9 cellular contexts compared by ENCODE assay signal in the genomic region with DNA sequence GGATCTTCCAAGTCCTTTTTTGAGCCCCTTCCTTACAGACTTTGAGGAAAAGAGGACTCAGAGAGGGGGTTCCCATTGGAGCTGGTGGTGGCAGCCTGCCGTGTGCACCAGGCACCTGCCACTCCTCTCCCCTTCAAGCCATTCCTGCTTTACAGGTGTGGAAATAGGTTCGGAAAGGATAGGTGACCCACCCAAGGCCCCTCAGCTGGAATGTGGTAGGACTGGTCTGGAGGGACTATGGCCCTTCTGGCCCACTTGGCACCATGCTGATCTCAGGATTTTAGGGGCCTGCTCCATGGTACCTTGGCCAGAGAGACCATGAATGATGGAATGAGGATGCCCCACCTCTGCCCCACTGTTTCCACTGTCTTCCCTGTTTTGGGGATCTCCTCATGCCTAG. TPM values are rescaled to one million over a fixed set of nuclear protein-coding genes. Genes with fewer than 3 reads are reported as not detected.
DNase-seq lines count a peak whose midpoint lies in the region; ATAC-seq and TF ChIP-seq lines count a peak whose summit lies in the region.
"Had no signal": no experiment of that assay in that cellular context is flagged by ENCODE, and none has a peak within 500 bp of the region (broad histone marks: within the 10 kb centered on the region; RNA-seq: fewer than 3 reads in every experiment).

No MANE protein-coding gene starts in this region.

- H3K36me3 ChIP-seq in upper lobe of right lung, result no peaks in the 10 kb centered on the region

- no peaks in the 10 kb centered on the region for H3K27me3 ChIP-seq in upper lobe of right lung

- H3K27ac Mint-ChIP-seq in activated naive CD4-positive, alpha-beta T cell treated with anti-CD3 and anti-CD28 coated beads, Interleukin-2, amount 10 ng/mL, durations not matched to agents 7 days and 5 days, result no peak overlapping the region
- no peak overlapping the region for H3K27ac Mint-ChIP-seq in activated naive CD8-positive, alpha-beta T cell treated with anti-CD3 and anti-CD28 coated beads, Interleukin-2, amount 50 U/mL, for 24 hours
- no peak overlapping the region for H3K27ac Mint-ChIP-seq in mesothelial cell of epicardium

- peaks cover 24% of the 10 kb centered on the region for H3K4me1 Mint-ChIP-seq in activated naive CD4-positive, alpha-beta T cell treated with anti-CD3 and anti-CD28 coated beads, Interleukin-2, amount 10 ng/mL, durations not matched to agents 7 days and 5 days
- H3K4me1 Mint-ChIP-seq in activated naive CD8-positive, alpha-beta T cell treated with anti-CD3 and anti-CD28 coated beads, Interleukin-2, amount 50 U/mL, for 24 hours, result peaks cover 31% of the 10 kb centered on the region
- peaks cover 62% of the 10 kb centered on the region for H3K4me1 Mint-ChIP-seq in mesothelial cell of epicardium

- H3K27ac ChIP-seq in upper lobe of right lung, result peak overlapping the region; percentile 51

- CTCF ChIA-PET in activated naive CD4-positive, alpha-beta T cell treated with anti-CD3 and anti-CD28 coated beads, Interleukin-2, amount 10 ng/mL, durations not matched to agents 7 days and 5 days (lab: Charles Lee), result interaction anchor here (5.6 kb wide), 1 partner anchor 17 kb away, joined by 27 read pairs; no protein-coding TSS in a partner anchor

- no peaks in the 10 kb centered on the region for H3K9me3 ChIP-seq in upper lobe of right lung

- no peak for DNase-seq in activated naive CD4-positive, alpha-beta T cell treated with anti-CD3 and anti-CD28 coated beads, Interleukin-2, amount 10 ng/mL, durations not matched to agents 7 days and 5 days
- no peak for DNase-seq in activated naive CD4-positive, alpha-beta T cell treated with anti-CD3 and anti-CD28 coated beads, Interleukin-2, amount 50 U/mL, for 16 hours
- no peak for DNase-seq in activated naive CD8-positive, alpha-beta T cell treated with anti-CD3 and anti-CD28 coated beads, Interleukin-2, amount 50 U/mL, for 24 hours
- DNase-seq in mesothelial cell of epicardium (ENCODE audit: low spot score in 2 of 2, unreplicated experiment in 2 of 2), result no peak
- no peak for DNase-seq in upper lobe of right lung
- DNase-seq in hypothalamus (lab: John Stamatoyannopoulos, UW), result no peak
- no peak for DNase-seq in NCI-H1930 (lab: John Stamatoyannopoulos, UW)
- no peak for DNase-seq in cardiac septum (ENCODE audit: low spot score)
- DNase-seq: hippocampal formation had no signal

- peak overlapping the region; percentile 79 for H3K4me3 Mint-ChIP-seq in activated naive CD4-positive, alpha-beta T cell treated with anti-CD3 and anti-CD28 coated beads, Interleukin-2, amount 10 ng/mL, durations not matched to agents 7 days and 5 days
- peak overlapping the region; percentile 82 for H3K4me3 Mint-ChIP-seq in activated naive CD8-positive, alpha-beta T cell treated with anti-CD3 and anti-CD28 coated beads, Interleukin-2, amount 50 U/mL, for 24 hours
- peak overlapping the region; percentile 76 for H3K4me3 Mint-ChIP-seq in mesothelial cell of epicardium

- intact Hi-C loops in upper lobe of right lung (cut with DNase I) (no loop called here), cardiac septum (cut with DNase I) (no loop called here)

- peaks cover 35% of the 10 kb centered on the region for H3K27me3 Mint-ChIP-seq in activated naive CD4-positive, alpha-beta T cell treated with anti-CD3 and anti-CD28 coated beads, Interleukin-2, amount 10 ng/mL, durations not matched to agents 7 days and 5 days
- H3K27me3 Mint-ChIP-seq in activated naive CD8-positive, alpha-beta T cell treated with anti-CD3 and anti-CD28 coated beads, Interleukin-2, amount 50 U/mL, for 24 hours, result peaks cover 2% of the 10 kb centered on the region
- H3K27me3 Mint-ChIP-seq in mesothelial cell of epicardium (ENCODE audit: low read depth), result peaks cover 19% of the 10 kb centered on the region

- TF ChIP-seq CTCF in mesothelial cell of epicardium (IDR thresholded peaks at IDR 0.05; ENCODE audit: unreplicated experiment) (no peak), upper lobe of right lung (IDR thresholded peaks at IDR 0.05) (no peak)

- H3K4me1 ChIP-seq in upper lobe of right lung, result peaks cover 21% of the 10 kb centered on the region

- no peaks in the 10 kb centered on the region for H3K9me3 Mint-ChIP-seq in activated naive CD4-positive, alpha-beta T cell treated with anti-CD3 and anti-CD28 coated beads, Interleukin-2, amount 10 ng/mL, durations not matched to agents 7 days and 5 days
- H3K9me3 Mint-ChIP-seq in activated naive CD8-positive, alpha-beta T cell treated with anti-CD3 and anti-CD28 coated beads, Interleukin-2, amount 50 U/mL, for 24 hours, result no peaks in the 10 kb centered on the region
- H3K9me3 Mint-ChIP-seq in mesothelial cell of epicardium, result peaks cover 8% of the 10 kb centered on the region

- no peak for ATAC-seq in activated naive CD8-positive, alpha-beta T cell treated with anti-CD3 and anti-CD28 coated beads, Interleukin-2, amount 50 U/mL, for 24 hours
- ATAC-seq in upper lobe of right lung, result peak; percentile 1

- peak overlapping the region; percentile 56 for H3K4me3 ChIP-seq in upper lobe of right lung

- no peaks in the 10 kb centered on the region for H3K36me3 Mint-ChIP-seq in activated naive CD4-positive, alpha-beta T cell treated with anti-CD3 and anti-CD28 coated beads, Interleukin-2, amount 10 ng/mL, durations not matched to agents 7 days and 5 days
- H3K36me3 Mint-ChIP-seq in activated naive CD8-positive, alpha-beta T cell treated with anti-CD3 and anti-CD28 coated beads, Interleukin-2, amount 50 U/mL, for 24 hours (ENCODE audit: low read depth), result peaks cover 2% of the 10 kb centered on the region
- peaks cover 8% of the 10 kb centered on the region for H3K36me3 Mint-ChIP-seq in mesothelial cell of epicardium

RNA-seq across cellular contexts. Expression of gene GALNT12, which starts 1.4 kb away (rescaled TPM):
- total RNA-seq in mesothelial cell of epicardium (10.1 to 10.6 TPM (median 10.3 TPM) in 3 replicates), upper lobe of right lung (28.3 TPM), cardiac septum (0.38 TPM)

RNA-seq across cellular contexts. Expression of gene ANKS6, which starts 12.5 kb away (rescaled TPM):
- total RNA-seq in mesothelial cell of epicardium, result 40.5 to 48.6 TPM (median 42.0 TPM) in 3 replicates
- 26.7 TPM for total RNA-seq in upper lobe of right lung
- 7.6 TPM for total RNA-seq in cardiac septum
